Comparison of ENCODE assay signal across 8 cellular contexts in genomic region chr19:4792019-4792865, GRCh38. TPM values are rescaled to one million over a fixed set of nuclear protein-coding genes. Genes with fewer than 3 reads are reported as not detected.
DNase-seq lines count a peak whose midpoint lies in the region; ATAC-seq and TF ChIP-seq lines count a peak whose summit lies in the region.
"Not testable (repeated sequence)": the region's sequence is repeated elsewhere in the genome, so short reads cannot be mapped to it uniquely, and the experiment has no call there.

No MANE protein-coding gene starts in this region.

- not testable (repeated sequence) for H3K79me1 ChIP-seq in mesenchymal stem cell (replicated peaks; ENCODE audit: low read length, poor library complexity, severe bottlenecking)

- 24% methylated on average over 73 of the region's 75 CpGs for WGBS in mesenchymal stem cell
- 6 to 10% methylated on average over 75 of the region's 75 CpGs for WGBS in sigmoid colon, 2 donors

- not testable (repeated sequence) for H2AFZ ChIP-seq in OCI-LY1 (ENCODE audit: low read length)
- H2AFZ ChIP-seq in mesenchymal stem cell (ENCODE audit: low read depth, low read length), result peak overlapping the region; percentile 20

- peak overlapping the region in 1 of 2 experiments; percentile 63 for H3K14ac ChIP-seq in mesenchymal stem cell (ENCODE audit: low read length in 2 of 2)

- H3K79me2 ChIP-seq in OCI-LY1 (ENCODE audit: insufficient read depth, low read length), result peaks cover 23% of the 10 kb centered on the region

- peak overlapping the region in 1 of 2 experiments; percentile 79 for H3K18ac ChIP-seq in mesenchymal stem cell (ENCODE audit: low read depth in 1 of 2, low read length in 2 of 2)

- not testable (repeated sequence) for TF ChIP-seq EP300 in sigmoid colon (IDR thresholded peaks at IDR 0.05)

- H3F3A ChIP-seq in OCI-LY1 (ENCODE audit: insufficient read depth, low read length), result not testable (repeated sequence)

- peak overlapping the region; percentile 83 for H3K4me3 ChIP-seq in OCI-LY1 (ENCODE audit: low read depth, low read length, poor library complexity, severe bottlenecking)
- H3K4me3 ChIP-seq in breast epithelium, result peak overlapping the region; percentile 74 to 91 (median 85)
- peak overlapping the region; percentile 64 to 74 for H3K4me3 ChIP-seq in foreskin fibroblast (ENCODE audit: low read depth in 1 of 2, low read length in 2 of 2)
- H3K4me3 ChIP-seq in mesenchymal stem cell (ENCODE audit: insufficient read depth in 1 of 2, low read depth in 1 of 2, low read length in 2 of 2), result peak overlapping the region; percentile 85 to 89
- H3K4me3 ChIP-seq in sigmoid colon, result peak overlapping the region; percentile 91 to 99 (median 96)

- peak; percentile 69 for DNase-seq in activated CD8-positive, alpha-beta memory T cell treated with anti-CD3 and anti-CD28 coated beads for 24 hours
- DNase-seq in breast epithelium (ENCODE audit: low spot score in 2 of 2); mesenchymal stem cell; sigmoid colon: not testable (repeated sequence)
- peak in 1 of 2 donors; percentile 33 for DNase-seq in foreskin fibroblast

- not testable (repeated sequence) for H4K20me1 ChIP-seq in OCI-LY1 (ENCODE audit: insufficient read depth, low read length)

- ATAC-seq in GM18505 (IDR thresholded peaks at IDR 0.05; ENCODE audit: unreplicated experiment), result peak; percentile 10

- intact Hi-C loops in breast epithelium (cut with DNase I; ENCODE audit: low total_unique reads); sigmoid colon (cut with DNase I): not testable (repeated sequence)

- H3K9ac ChIP-seq in OCI-LY1 (ENCODE audit: low read length) (peak overlapping the region; percentile 94), mesenchymal stem cell (ENCODE audit: low read length) (peak overlapping the region; percentile 91)

- TF ChIP-seq POLR2A in GM18505 (IDR thresholded peaks at IDR 0.05; ENCODE audit: borderline replicate concordance, extremely low read depth, insufficient read depth, insufficient read length); breast epithelium (IDR thresholded peaks at IDR 0.05); sigmoid colon (IDR thresholded peaks at IDR 0.05): not testable (repeated sequence)

- H3K27me3 ChIP-seq in OCI-LY1 (ENCODE audit: insufficient read depth, low read length); breast epithelium; mesenchymal stem cell (ENCODE audit: control insufficient read depth in 1 of 2, insufficient read depth in 1 of 2, low read length in 2 of 2); sigmoid colon: not testable (repeated sequence)

- TF ChIP-seq CTCF in 22Rv1 (IDR thresholded peaks at IDR 0.05); OCI-LY1 (IDR thresholded peaks at IDR 0.05; ENCODE audit: low read length); breast epithelium (IDR thresholded peaks at IDR 0.05); foreskin fibroblast (IDR thresholded peaks at IDR 0.05; ENCODE audit: low read depth, low read length); sigmoid colon (IDR thresholded peaks at IDR 0.05): not testable (repeated sequence)

- H3K4me2 ChIP-seq in OCI-LY1 (ENCODE audit: low read length) (peak overlapping the region; percentile 79), mesenchymal stem cell (ENCODE audit: low read length, poor library complexity, severe bottlenecking) (peak overlapping the region; percentile 72)

- not testable (repeated sequence) for H2AK5ac ChIP-seq in mesenchymal stem cell (ENCODE audit: low read length, severe bottlenecking)

- H3K27ac ChIP-seq in 22Rv1 (peak overlapping the region; percentile 82), OCI-LY1 (ENCODE audit: low read depth, low read length, poor library complexity, severe bottlenecking) (peak overlapping the region; percentile 30), breast epithelium (peak overlapping the region; percentile 89 to 93), sigmoid colon (peak overlapping the region; percentile 94 to 97 (median 96))
- H3K27ac ChIP-seq in mesenchymal stem cell (ENCODE audit: low read length, poor library complexity, severe bottlenecking), result not testable (repeated sequence)

- H3K9me3 ChIP-seq in OCI-LY1 (ENCODE audit: low read length); breast epithelium; mesenchymal stem cell (ENCODE audit: control insufficient read depth, low read length); sigmoid colon: not testable (repeated sequence)

- H3K36me3 ChIP-seq in OCI-LY1 (ENCODE audit: insufficient read depth, low read length), result peaks cover 46% of the 10 kb centered on the region
- H3K36me3 ChIP-seq in breast epithelium, result not testable (repeated sequence)
- H3K36me3 ChIP-seq in mesenchymal stem cell (ENCODE audit: control insufficient read depth in 1 of 2, insufficient read depth in 2 of 2, low read depth in 1 of 2, low read length in 2 of 2), result peaks cover 28 to 35% of the 10 kb centered on the region in 2 experiments
- H3K36me3 ChIP-seq in sigmoid colon, result peaks cover 5 to 45% (median 20%) of the 10 kb centered on the region in 4 donors

- H3K4ac ChIP-seq in mesenchymal stem cell (ENCODE audit: low read depth in 1 of 2, low read length in 2 of 2), result peak overlapping the region; percentile 49 to 93

- H2BK12ac ChIP-seq in mesenchymal stem cell (ENCODE audit: low read length in 2 of 2), result not testable (repeated sequence)

- H3K4me1 ChIP-seq in OCI-LY1 (ENCODE audit: insufficient read depth, low read length, severe bottlenecking) (peaks cover 40% of the 10 kb centered on the region), breast epithelium (peaks cover 3 to 12% of the 10 kb centered on the region in 2 donors), mesenchymal stem cell (ENCODE audit: control insufficient read depth, insufficient read depth, low read depth, low read length) (peaks cover 24% of the 10 kb centered on the region), sigmoid colon (peaks cover 0 to 48% (median 36%) of the 10 kb centered on the region in 4 donors)

- not testable (repeated sequence) for H3K23ac ChIP-seq in mesenchymal stem cell (ENCODE audit: low read length in 2 of 2)

- H4K8ac ChIP-seq in mesenchymal stem cell (ENCODE audit: low read length), result peak overlapping the region; percentile 99

- H2BK15ac ChIP-seq in mesenchymal stem cell (ENCODE audit: low read depth, poor library complexity, severe bottlenecking), result not testable (repeated sequence)

- H2BK5ac ChIP-seq in mesenchymal stem cell (ENCODE audit: low read depth, low read length, poor library complexity, severe bottlenecking), result not testable (repeated sequence)

- peak overlapping the region; percentile 96 for H4K91ac ChIP-seq in mesenchymal stem cell (ENCODE audit: low read length)

- not testable (repeated sequence) for H2BK120ac ChIP-seq in mesenchymal stem cell (ENCODE audit: low read depth, low read length)

- H3K9me2 ChIP-seq in OCI-LY1 (ENCODE audit: low read depth, low read length), result not testable (repeated sequence)

RNA-seq across cellular contexts. Expression of gene FEM1A, which starts 0.7 kb away (rescaled TPM):
- total RNA-seq in breast epithelium (10 to 100 TPM; 10.4 to 17.6 (median 12.5) TPM), sigmoid colon (10 to 100 TPM; 10.2 to 12.9 (median 11.8) TPM)
- polyA plus RNA-seq in mesenchymal stem cell (2013, experiment 1 of 2), result 3.9 TPM
- 4.1 TPM for polyA plus RNA-seq in mesenchymal stem cell (2013, experiment 2 of 2)
- polyA plus RNA-seq in sigmoid colon, result 1 to 10 TPM; 3.0 to 6.9 (median 5.3) TPM

RNA-seq across cellular contexts. Expression of gene TICAM1, which starts 39.3 kb away (rescaled TPM):
- total RNA-seq in breast epithelium (1 to 10 TPM; 3.5 to 5.2 (median 4.7) TPM), sigmoid colon (1 to 10 TPM; 3.9 to 5.3 (median 4.6) TPM)
- polyA plus RNA-seq in mesenchymal stem cell (2013, experiment 1 of 2), result 13.7 TPM
- polyA plus RNA-seq in mesenchymal stem cell (2013, experiment 2 of 2), result 13.4 TPM
- 10 to 100 TPM; 17.4 to 49.0 (median 20.8) TPM for polyA plus RNA-seq in sigmoid colon
